Comparison of ENCODE assay signal across 8 cellular contexts in genomic region chr2:241217320-241218031, GRCh38. TPM values are rescaled to one million over a fixed set of nuclear protein-coding genes. Genes with fewer than 3 reads are reported as not detected.
DNase-seq lines count a peak whose midpoint lies in the region; ATAC-seq, FAIRE-seq and TF ChIP-seq lines count a peak whose summit lies in the region.

No MANE protein-coding gene starts in this region.

- H3K4me1 ChIP-seq in SJSA1 (replicated peaks) (peaks cover 27% of the 10 kb centered on the region), left ventricle myocardium inferior (peaks cover 13% of the 10 kb centered on the region), pancreas (peaks cover 0 to 12% (median 10%) of the 10 kb centered on the region in 3 donors)

- 1% methylated on average over 42 to 74 of the region's 77 CpGs for WGBS in pancreas, 2 donors

- TF ChIP-seq CTCF in left ventricle myocardium inferior (IDR thresholded peaks at IDR 0.05; ENCODE audit: borderline replicate concordance) (peak; percentile 24), pancreas (IDR thresholded peaks at IDR 0.05) (no peak)

- FAIRE-seq in pancreas (lab: Jason Lieb, UNC) = no peak

- H3K36me3 ChIP-seq in SJSA1 = peaks cover 11% of the 10 kb centered on the region; the same call in 1 of the 2 replicates
- no peaks in the 10 kb centered on the region for H3K36me3 ChIP-seq in left ventricle myocardium inferior
- H3K36me3 ChIP-seq in pancreas = no peaks in the 10 kb centered on the region

- intact Hi-C loops in left ventricle myocardium inferior (cut with micrococcal nuclease) (no loop called here), pancreas (cut with DNase I) (no loop called here)

- peak overlapping the region; percentile 47 for H3K4me3 ChIP-seq in SJSA1
- peak overlapping the region; percentile 62 for H3K4me3 ChIP-seq in left ventricle myocardium inferior
- H3K4me3 ChIP-seq in pancreas = peak overlapping the region in 3 of 4 donors; percentile 24 to 51 (median 31)

- peak; percentile 20 for DNase-seq in DMS79 treated with DMSO at 0.1 percent for 48 hours (lab: John Stamatoyannopoulos, UW)
- no peak for DNase-seq in DMS79 (lab: John Stamatoyannopoulos, UW)
- DNase-seq in SJSA1 (ENCODE audit: low read depth in 1 of 2, low spot score in 2 of 2) = peak; percentile 80 to 83
- peak; percentile 88 for DNase-seq in astrocyte of the hippocampus (ENCODE audit: low read depth, low spot score)
- peak; percentile 75 for DNase-seq in left ventricle myocardium inferior
- DNase-seq in pancreas = peak; percentile 64 to 90 (median 76)
- DNase-seq in Kasumi-1 (lab: John Stamatoyannopoulos, UW) = no peak

- H3K27ac ChIP-seq in SJSA1 = peak overlapping the region; percentile 70
- peak overlapping the region; percentile 85 for H3K27ac ChIP-seq in left ventricle myocardium inferior (replicated peaks)
- H3K27ac ChIP-seq in pancreas = peak overlapping the region; percentile 76 to 82 (median 81)

- ATAC-seq in HG03175 (IDR thresholded peaks at IDR 0.05; ENCODE audit: unreplicated experiment) = peak; percentile 60
- ATAC-seq in pancreas = peak; percentile 69 to 84 (median 80)

- H3K9me3 ChIP-seq in SJSA1 (replicated peaks) = 0 out of 2 replicates have a peak, but pooled peaks cover 4% of the 10 kb centered on the region
- no peaks in the 10 kb centered on the region for H3K9me3 ChIP-seq in left ventricle myocardium inferior (replicated peaks)
- H3K9me3 ChIP-seq in pancreas = no peaks in the 10 kb centered on the region

- H3K27me3 ChIP-seq in SJSA1 (replicated peaks) = no peaks in the 10 kb centered on the region
- H3K27me3 ChIP-seq in left ventricle myocardium inferior (ENCODE audit: low read depth) = no peaks in the 10 kb centered on the region
- no peaks in the 10 kb centered on the region for H3K27me3 ChIP-seq in pancreas

RNA-seq across cellular contexts. Expression of gene ANO7, which starts 29.0 kb away (rescaled TPM):
- 0.63 and 1.7 TPM in 2 replicates for total RNA-seq in SJSA1 (2014; rRNA removed; shearing (Covaris generic))
- 0.80 TPM for total RNA-seq in left ventricle myocardium inferior
- 1 to 10 TPM in 3 of 6 donors, under 1 TPM in 3; 0.66 to 1.8 (median 1.1) TPM for total RNA-seq in pancreas
- 1 to 10 TPM; 1.0 to 1.2 TPM for polyA plus RNA-seq in pancreas

Comparison
In these comparisons a context has a peak if more than half of its experiments do, and no peak if none do; other contexts are left out.
1. DNase-seq: peak in DMS79 treated with DMSO at 0.1 percent for 48 hours (single experiment), SJSA1 (2 of 2), astrocyte of the hippocampus (single experiment), left ventricle myocardium inferior (single experiment) and pancreas (6 of 6); none in DMS79 (single experiment) and Kasumi-1 (0 of 2).
2. Peak in every context shown above with its lines, with median percentiles within 50 percentile points of each other: H3K27ac ChIP-seq and H3K4me3 ChIP-seq.